2 cellular contexts compared by ENCODE assay signal in the genomic region with DNA sequence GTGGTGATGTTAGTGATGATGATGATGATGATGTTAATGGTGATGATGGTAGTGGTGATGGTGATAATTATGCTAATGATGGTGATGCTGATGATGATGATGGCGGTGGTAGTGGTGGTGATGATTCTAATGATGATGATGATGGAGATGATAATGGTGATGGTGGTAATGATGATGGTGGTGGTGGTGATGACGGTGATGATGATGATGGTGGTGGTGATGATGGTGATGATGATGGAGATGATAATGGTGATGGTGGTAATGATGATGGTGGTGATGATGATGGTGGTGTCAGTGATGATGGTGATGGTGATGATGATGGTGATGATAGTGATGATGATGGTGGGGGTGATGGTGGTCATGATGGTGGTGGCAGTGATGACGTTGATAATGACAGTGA.
A peak's percentile ranks its signal among the peaks of the same experiment; 100 is the strongest.
TF ChIP-seq lines count a peak whose summit lies in the region.

No MANE protein-coding gene starts in this region.

TF ChIP-seq in HepG2, 621 proteins besides CTCF, POLR2A, EP300 and RAD21:
- TF ChIP-seq PCBP1 (IDR thresholded peaks at IDR 0.05; ENCODE audit: borderline replicate concordance, low read depth, low read length), result no peak
- peak; percentile 52; the same call in 1 of the 2 replicates for TF ChIP-seq ATF7 (IDR thresholded peaks at IDR 0.05)
- TF ChIP-seq ATF7 (CRISPR knock-in tag; IDR thresholded peaks at IDR 0.05), result no peak
- 0 out of 2 replicates have a peak, but pooled peaks have one; percentile 16 for TF ChIP-seq RAD51 (IDR thresholded peaks at IDR 0.05; ENCODE audit: borderline replicate concordance)
- TF ChIP-seq ZNF34 (CRISPR knock-in tag; IDR thresholded peaks at IDR 0.05; ENCODE audit: borderline replicate concordance), result no peak
- 0 out of 2 replicates have a peak, but pooled peaks have one; percentile 22 for TF ChIP-seq LCORL (IDR thresholded peaks at IDR 0.05)
- no peak for TF ChIP-seq LCORL (CRISPR knock-in tag; IDR thresholded peaks at IDR 0.05)
- no peak for TF ChIP-seq ZNF883 (CRISPR knock-in tag; IDR thresholded peaks at IDR 0.05; ENCODE audit: not compliant biosample characterization)
- peak; percentile 32 for TF ChIP-seq FOXA1 (IDR thresholded peaks at IDR 0.05)
- TF ChIP-seq FOXA1 (CRISPR knock-in tag; IDR thresholded peaks at IDR 0.05), result no peak
- peak; percentile 98 for TF ChIP-seq CREB1 (IDR thresholded peaks at IDR 0.05)
- TF ChIP-seq CREB1 (CRISPR knock-in tag; IDR thresholded peaks at IDR 0.05), result no peak
- TF ChIP-seq, protein P1, sequence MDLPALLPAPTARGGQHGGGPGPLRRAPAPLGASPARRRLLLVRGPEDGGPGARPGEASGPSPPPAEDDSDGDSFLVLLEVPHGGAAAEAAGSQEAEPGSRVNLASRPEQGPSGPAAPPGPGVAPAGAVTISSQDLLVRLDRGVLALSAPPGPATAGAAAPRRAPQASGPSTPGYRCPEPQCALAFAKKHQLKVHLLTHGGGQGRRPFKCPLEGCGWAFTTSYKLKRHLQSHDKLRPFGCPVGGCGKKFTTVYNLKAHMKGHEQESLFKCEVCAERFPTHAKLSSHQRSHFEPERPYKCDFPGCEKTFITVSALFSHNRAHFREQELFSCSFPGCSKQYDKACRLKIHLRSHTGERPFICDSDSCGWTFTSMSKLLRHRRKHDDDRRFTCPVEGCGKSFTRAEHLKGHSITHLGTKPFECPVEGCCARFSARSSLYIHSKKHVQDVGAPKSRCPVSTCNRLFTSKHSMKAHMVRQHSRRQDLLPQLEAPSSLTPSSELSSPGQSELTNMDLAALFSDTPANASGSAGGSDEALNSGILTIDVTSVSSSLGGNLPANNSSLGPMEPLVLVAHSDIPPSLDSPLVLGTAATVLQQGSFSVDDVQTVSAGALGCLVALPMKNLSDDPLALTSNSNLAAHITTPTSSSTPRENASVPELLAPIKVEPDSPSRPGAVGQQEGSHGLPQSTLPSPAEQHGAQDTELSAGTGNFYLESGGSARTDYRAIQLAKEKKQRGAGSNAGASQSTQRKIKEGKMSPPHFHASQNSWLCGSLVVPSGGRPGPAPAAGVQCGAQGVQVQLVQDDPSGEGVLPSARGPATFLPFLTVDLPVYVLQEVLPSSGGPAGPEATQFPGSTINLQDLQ (CRISPR knock-in tag; IDR thresholded peaks at IDR 0.05), result no peak
- TF ChIP-seq ZNF605 (CRISPR knock-in tag; IDR thresholded peaks at IDR 0.05), result no peak
- 0 out of 2 replicates have a peak, but pooled peaks have one; percentile 26 for TF ChIP-seq FOXP1 (IDR thresholded peaks at IDR 0.05)
- TF ChIP-seq FOXP1 (CRISPR knock-in tag; IDR thresholded peaks at IDR 0.05), result no peak
- no peak for TF ChIP-seq HNRNPLL (IDR thresholded peaks at IDR 0.05; ENCODE audit: low read depth, low read length, poor library complexity, severe bottlenecking)
- TF ChIP-seq, protein P2, sequence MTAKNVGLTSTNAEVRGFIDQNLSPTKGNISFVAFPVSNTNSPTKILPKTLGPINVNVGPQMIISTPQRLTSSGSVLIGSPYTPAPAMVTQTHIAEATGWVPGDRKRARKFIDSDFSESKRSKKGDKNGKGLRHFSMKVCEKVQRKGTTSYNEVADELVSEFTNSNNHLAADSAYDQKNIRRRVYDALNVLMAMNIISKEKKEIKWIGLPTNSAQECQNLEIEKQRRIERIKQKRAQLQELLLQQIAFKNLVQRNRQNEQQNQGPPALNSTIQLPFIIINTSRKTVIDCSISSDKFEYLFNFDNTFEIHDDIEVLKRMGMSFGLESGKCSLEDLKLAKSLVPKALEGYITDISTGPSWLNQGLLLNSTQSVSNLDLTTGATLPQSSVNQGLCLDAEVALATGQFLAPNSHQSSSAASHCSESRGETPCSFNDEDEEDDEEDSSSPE (CRISPR knock-in tag; IDR thresholded peaks at IDR 0.05), result no peak
- TF ChIP-seq NFIC (IDR thresholded peaks at IDR 0.05; ENCODE audit: low read length), result no peak
TF ChIP-seq in HepG2: peak in this region for 6.

TF ChIP-seq in IMR-90, 13 proteins besides CTCF, POLR2A, EP300 and RAD21:
- TF ChIP-seq, protein P3, sequence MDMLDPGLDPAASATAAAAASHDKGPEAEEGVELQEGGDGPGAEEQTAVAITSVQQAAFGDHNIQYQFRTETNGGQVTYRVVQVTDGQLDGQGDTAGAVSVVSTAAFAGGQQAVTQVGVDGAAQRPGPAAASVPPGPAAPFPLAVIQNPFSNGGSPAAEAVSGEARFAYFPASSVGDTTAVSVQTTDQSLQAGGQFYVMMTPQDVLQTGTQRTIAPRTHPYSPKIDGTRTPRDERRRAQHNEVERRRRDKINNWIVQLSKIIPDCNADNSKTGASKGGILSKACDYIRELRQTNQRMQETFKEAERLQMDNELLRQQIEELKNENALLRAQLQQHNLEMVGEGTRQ (IDR thresholded peaks at IDR 0.05; ENCODE audit: low read depth, low read length), result no peak
- no peak for TF ChIP-seq CHD1 (IDR thresholded peaks at IDR 0.05; ENCODE audit: low read depth, low read length)
- TF ChIP-seq FOS (IDR thresholded peaks at IDR 0.05; ENCODE audit: low read depth, low read length), result no peak
- TF ChIP-seq MAZ (IDR thresholded peaks at IDR 0.05; ENCODE audit: borderline replicate concordance, low read depth, low read length), result no peak
- no peak for TF ChIP-seq NFE2L2 (IDR thresholded peaks at IDR 0.05; ENCODE audit: low read depth, low read length)
- TF ChIP-seq MXI1 (IDR thresholded peaks at IDR 0.05; ENCODE audit: borderline replicate concordance, low read depth, low read length), result no peak
- TF ChIP-seq RFX5 (IDR thresholded peaks at IDR 0.05; ENCODE audit: low read depth, low read length), result no peak
- TF ChIP-seq, protein P4, sequence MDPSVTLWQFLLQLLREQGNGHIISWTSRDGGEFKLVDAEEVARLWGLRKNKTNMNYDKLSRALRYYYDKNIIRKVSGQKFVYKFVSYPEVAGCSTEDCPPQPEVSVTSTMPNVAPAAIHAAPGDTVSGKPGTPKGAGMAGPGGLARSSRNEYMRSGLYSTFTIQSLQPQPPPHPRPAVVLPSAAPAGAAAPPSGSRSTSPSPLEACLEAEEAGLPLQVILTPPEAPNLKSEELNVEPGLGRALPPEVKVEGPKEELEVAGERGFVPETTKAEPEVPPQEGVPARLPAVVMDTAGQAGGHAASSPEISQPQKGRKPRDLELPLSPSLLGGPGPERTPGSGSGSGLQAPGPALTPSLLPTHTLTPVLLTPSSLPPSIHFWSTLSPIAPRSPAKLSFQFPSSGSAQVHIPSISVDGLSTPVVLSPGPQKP (IDR thresholded peaks at IDR 0.05; ENCODE audit: borderline replicate concordance, low read depth, low read length), result no peak
- TF ChIP-seq BHLHE40 (IDR thresholded peaks at IDR 0.05; ENCODE audit: low read depth, low read length), result no peak
- TF ChIP-seq SMC3 (IDR thresholded peaks at IDR 0.05; ENCODE audit: low read depth, low read length), result no peak
- TF ChIP-seq RCOR1 (IDR thresholded peaks at IDR 0.05; ENCODE audit: insufficient replicate concordance, low read length), result no peak
- no peak for TF ChIP-seq CEBPB (IDR thresholded peaks at IDR 0.05; ENCODE audit: low read depth, low read length)
- TF ChIP-seq MAFK (IDR thresholded peaks at IDR 0.05; ENCODE audit: low read depth, low read length), result no peak
